22 cellular contexts compared by ENCODE assay signal in genomic region chr9:128633601-128634000, GRCh38. TPM values are rescaled to one million over a fixed set of nuclear protein-coding genes. Genes with fewer than 3 reads are reported as not detected.
DNase-seq lines count a peak whose midpoint lies in the region; ATAC-seq, FAIRE-seq and TF ChIP-seq lines count a peak whose summit lies in the region.
"Had no signal": no experiment of that assay in that cellular context is flagged by ENCODE, and none has a peak within 500 bp of the region (broad histone marks: within the 10 kb centered on the region; RNA-seq: fewer than 3 reads in every experiment).

No MANE protein-coding gene starts in this region.

- no peak overlapping the region for H3K4me2 ChIP-seq in astrocyte (ENCODE audit: low read length)
- no peak overlapping the region for H3K4me2 ChIP-seq in mesenchymal stem cell (ENCODE audit: low read length, poor library complexity, severe bottlenecking)

- H2BK15ac ChIP-seq in mesenchymal stem cell (ENCODE audit: low read depth, poor library complexity, severe bottlenecking) = no peak overlapping the region

- H3K4me3 Mint-ChIP-seq in astrocyte (ENCODE audit: unreplicated experiment) = no peak overlapping the region
- H3K4me3 Mint-ChIP-seq: activated CD4-positive, alpha-beta T cell treated with anti-CD3 and anti-CD28 coated beads for 36 hours; activated naive CD8-positive, alpha-beta T cell; activated T-helper 1 cell treated with anti-CD3 and anti-CD28 coated beads, Interleukin-12 subunit alpha, Interleukin-12 subunit beta, Interleukin-2, Interleukin-4 antibody, amounts not matched to agents 30 ng/mL and 10 ng/mL and 1 ng/mL, durations not matched to agents 14 hours and 24 hours and 36 hours; naive B cell had no signal

- H3K9ac ChIP-seq in astrocyte (ENCODE audit: low read length) = no peak overlapping the region
- H3K9ac ChIP-seq in mesenchymal stem cell (ENCODE audit: low read length) = no peak overlapping the region

- peaks cover 8% of the 10 kb centered on the region for H3K79me2 ChIP-seq in astrocyte (ENCODE audit: insufficient read depth, low read length)

- no peak overlapping the region for H3K14ac ChIP-seq in mesenchymal stem cell (ENCODE audit: low read length in 2 of 2)

- H2BK12ac ChIP-seq in mesenchymal stem cell (ENCODE audit: low read length in 2 of 2) = no peak overlapping the region

- H3K4ac ChIP-seq in mesenchymal stem cell (ENCODE audit: low read depth in 1 of 2, low read length in 2 of 2) = no peak overlapping the region

- peak overlapping the region; percentile 58 for H3K27ac Mint-ChIP-seq in astrocyte (ENCODE audit: unreplicated experiment)
- H3K27ac Mint-ChIP-seq: activated CD4-positive, alpha-beta T cell treated with anti-CD3 and anti-CD28 coated beads for 36 hours; activated naive CD8-positive, alpha-beta T cell; activated T-helper 1 cell treated with anti-CD3 and anti-CD28 coated beads, Interleukin-12 subunit alpha, Interleukin-12 subunit beta, Interleukin-2, Interleukin-4 antibody, amounts not matched to agents 30 ng/mL and 10 ng/mL and 1 ng/mL, durations not matched to agents 14 hours and 24 hours and 36 hours had no signal

- ATAC-seq in right cardiac atrium = no peak
- ATAC-seq in left ventricle myocardium superior = no peak
- ATAC-seq: activated CD4-positive, alpha-beta T cell treated with anti-CD3 and anti-CD28 coated beads for 36 hours; body of pancreas; heart left ventricle had no signal

- FAIRE-seq in astrocyte (lab: Jason Lieb, UNC) = no peak
- FAIRE-seq: H54, TTC549 had no signal

- 83% methylated on average over 11 of the region's 11 CpGs for WGBS in right cardiac atrium
- WGBS in mesenchymal stem cell = 94% methylated on average over 11 of the region's 11 CpGs

- no peaks in the 10 kb centered on the region for H3K9me3 Mint-ChIP-seq in astrocyte (ENCODE audit: unreplicated experiment)
- H3K9me3 Mint-ChIP-seq: activated T-helper 1 cell treated with anti-CD3 and anti-CD28 coated beads, Interleukin-12 subunit alpha, Interleukin-12 subunit beta, Interleukin-2, Interleukin-4 antibody, amounts not matched to agents 30 ng/mL and 10 ng/mL and 1 ng/mL, durations not matched to agents 14 hours and 24 hours and 36 hours; naive B cell had no signal

- H2AK5ac ChIP-seq in mesenchymal stem cell (ENCODE audit: low read length, severe bottlenecking) = no peak overlapping the region

- H3K4me3 ChIP-seq in right cardiac atrium (ENCODE audit: low read length) (no peak overlapping the region), astrocyte (ENCODE audit: insufficient read depth, low read depth, low read length) (no peak overlapping the region), mesenchymal stem cell (ENCODE audit: insufficient read depth in 1 of 2, low read depth in 1 of 2, low read length in 2 of 2) (no peak overlapping the region)
- H3K4me3 ChIP-seq: body of pancreas, lung had no signal

- no peak overlapping the region for H3K18ac ChIP-seq in mesenchymal stem cell (ENCODE audit: low read depth in 1 of 2, low read length in 2 of 2)

- H3K27me3 ChIP-seq in right cardiac atrium (ENCODE audit: control insufficient read depth, insufficient read depth) (no peaks in the 10 kb centered on the region), astrocyte (ENCODE audit: insufficient read depth, low read length) (no peaks in the 10 kb centered on the region), mesenchymal stem cell (ENCODE audit: control insufficient read depth in 1 of 2, insufficient read depth in 1 of 2, low read length in 2 of 2) (no peaks in the 10 kb centered on the region)
- H3K27me3 ChIP-seq: body of pancreas, heart left ventricle had no signal

- H2BK5ac ChIP-seq in mesenchymal stem cell (ENCODE audit: low read depth, low read length, poor library complexity, severe bottlenecking) = no peak overlapping the region

- H2BK120ac ChIP-seq in mesenchymal stem cell (ENCODE audit: low read depth, low read length) = no peak overlapping the region

- H3K9me3 ChIP-seq in right cardiac atrium (ENCODE audit: control insufficient read depth, low read length) = no peaks in the 10 kb centered on the region
- H3K9me3 ChIP-seq in astrocyte (ENCODE audit: insufficient read depth, low read depth, low read length) = no peaks in the 10 kb centered on the region
- no peaks in the 10 kb centered on the region for H3K9me3 ChIP-seq in mesenchymal stem cell (ENCODE audit: control insufficient read depth, low read length)
- H3K9me3 ChIP-seq: body of pancreas, heart left ventricle had no signal

- H4K91ac ChIP-seq in mesenchymal stem cell (ENCODE audit: low read length) = peak overlapping the region; percentile 18

- intact Hi-C loops in right cardiac atrium (cut with DNase I) = no loop called here
- intact Hi-C loops in left ventricle myocardium superior (cut with micrococcal nuclease) = no loop called here

- TF ChIP-seq CTCF in astrocyte (IDR thresholded peaks at IDR 0.05; ENCODE audit: insufficient read depth, low read depth, low read length) = no peak

- H2AFZ ChIP-seq in astrocyte (ENCODE audit: low read depth, low read length) = no peak overlapping the region
- H2AFZ ChIP-seq in mesenchymal stem cell (ENCODE audit: low read depth, low read length) = no peak overlapping the region

- no peak overlapping the region for H4K8ac ChIP-seq in mesenchymal stem cell (ENCODE audit: low read length)

- H3K79me1 ChIP-seq in mesenchymal stem cell (replicated peaks; ENCODE audit: low read length, poor library complexity, severe bottlenecking) = peaks cover 26% of the 10 kb centered on the region

- H3K36me3 ChIP-seq in astrocyte (ENCODE audit: insufficient read depth, low read length) = peaks cover 34% of the 10 kb centered on the region
- H3K36me3 ChIP-seq in mesenchymal stem cell (ENCODE audit: control insufficient read depth in 1 of 2, insufficient read depth in 2 of 2, low read depth in 1 of 2, low read length in 2 of 2) = peaks cover 63 to 86% of the 10 kb centered on the region in 2 experiments

- H4K20me1 ChIP-seq in astrocyte (ENCODE audit: insufficient read depth, low read length) = peaks cover 41% of the 10 kb centered on the region

- H3K4me1 ChIP-seq in right cardiac atrium (ENCODE audit: control insufficient read depth, insufficient read depth, low read length) (peaks cover 5% of the 10 kb centered on the region), astrocyte (ENCODE audit: insufficient read depth, low read length) (peaks cover 17% of the 10 kb centered on the region), mesenchymal stem cell (ENCODE audit: control insufficient read depth, insufficient read depth, low read depth, low read length) (peaks cover 29% of the 10 kb centered on the region)

- no peak overlapping the region for H3K23ac ChIP-seq in mesenchymal stem cell (ENCODE audit: low read length in 2 of 2)

- H3K27me3 Mint-ChIP-seq in astrocyte (ENCODE audit: low read depth, unreplicated experiment) = no peaks in the 10 kb centered on the region
- H3K27me3 Mint-ChIP-seq: activated CD4-positive, alpha-beta T cell treated with anti-CD3 and anti-CD28 coated beads for 36 hours; activated naive CD8-positive, alpha-beta T cell; naive B cell had no signal

- peaks cover 20% of the 10 kb centered on the region for H3K36me3 Mint-ChIP-seq in astrocyte (ENCODE audit: low read depth, unreplicated experiment)
- H3K36me3 Mint-ChIP-seq: activated naive CD8-positive, alpha-beta T cell had no signal

- H3K27ac ChIP-seq in right cardiac atrium (ENCODE audit: low read length) (no peak overlapping the region), astrocyte (ENCODE audit: low read depth, low read length) (no peak overlapping the region), mesenchymal stem cell (ENCODE audit: low read length, poor library complexity, severe bottlenecking) (no peak overlapping the region)

- DNase-seq in right cardiac atrium (peak in 2 of 3 donors; percentile 33 to 56), left ventricle myocardium superior (no peak), astrocyte (ENCODE audit: low read depth) (no peak), mesenchymal stem cell (no peak), foreskin melanocyte (no peak), amygdala (lab: John Stamatoyannopoulos, UW) (no peak), inferior parietal cortex (ENCODE audit: extremely low spot score) (no peak)
- DNase-seq in central memory CD4-positive, alpha-beta T cell = no peak
- DNase-seq: activated CD4-positive, alpha-beta T cell treated with anti-CD3 and anti-CD28 coated beads for 36 hours; body of pancreas; cortex of kidney; Kasumi-1; naive B cell; NCI-H1092; NCI-H2029; NCI-H226 had no signal

- peaks cover 4% of the 10 kb centered on the region for H3K4me1 Mint-ChIP-seq in astrocyte (ENCODE audit: low read depth, unreplicated experiment)
- H3K4me1 Mint-ChIP-seq: activated CD4-positive, alpha-beta T cell treated with anti-CD3 and anti-CD28 coated beads for 36 hours; naive B cell had no signal

RNA-seq across cellular contexts. Expression of gene DYNC2I2, which starts 23.0 kb away (rescaled TPM):
- total RNA-seq in right cardiac atrium (10 to 100 TPM; 13.5 to 25.6 (median 18.5) TPM), left ventricle myocardium superior (36.8 TPM), astrocyte (19.5 and 20.6 TPM in 2 replicates)
- 30.2 TPM for polyA plus RNA-seq in right cardiac atrium
- 16.5 TPM for polyA plus RNA-seq in mesenchymal stem cell (2013, experiment 1 of 2)
- 16.2 TPM for polyA plus RNA-seq in mesenchymal stem cell (2013, experiment 2 of 2)

RNA-seq across cellular contexts. Expression of gene SET, which starts 55.4 kb away (rescaled TPM):
- total RNA-seq in right cardiac atrium (100 to 1,000 TPM; 180 to 210 (median 191) TPM), left ventricle myocardium superior (201 TPM), astrocyte (361 and 397 TPM in 2 replicates)
- polyA plus RNA-seq in right cardiac atrium = 86.1 TPM
- polyA plus RNA-seq in mesenchymal stem cell (2013, experiment 1 of 2) = 293 TPM
- polyA plus RNA-seq in mesenchymal stem cell (2013, experiment 2 of 2) = 300 TPM

Comparison
In these comparisons a context has a peak if more than half of its experiments do, and no peak if none do; other contexts are left out.
1. DNase-seq: peak in right cardiac atrium (2 of 3); none in left ventricle myocardium superior (single experiment), astrocyte (single experiment), mesenchymal stem cell (single experiment), foreskin melanocyte (single experiment), amygdala (0 of 56), central memory CD4-positive, alpha-beta T cell (single experiment) and inferior parietal cortex (single experiment).